Comparison of ENCODE assay signal across 24 cellular contexts in genomic region chr12:34603382-34604035, GRCh38.
"Had no signal": no experiment of that assay in that cellular context is flagged by ENCODE, and none has a peak within 500 bp of the region (broad histone marks: within the 10 kb centered on the region; RNA-seq: fewer than 3 reads in every experiment).

No MANE protein-coding gene starts in this region.

- H3K36me3 Mint-ChIP-seq: T-cell had no signal

- H3K27me3 Mint-ChIP-seq: activated B cell treated with CpG ODN at 0.5 μM for 24 hours; activated CD4-positive, alpha-beta memory T cell treated with anti-CD3 and anti-CD28 coated beads for 36 hours; dendritic cell treated with granulocyte-macrophage colony-stimulating factor and Interleukin-4, amounts not matched to agents 40 ng/mL and 50 ng/mL, for 4 days; T-cell had no signal

- H3K27ac Mint-ChIP-seq: activated B cell treated with CpG ODN at 0.5 μM for 24 hours; activated CD4-positive, alpha-beta memory T cell treated with anti-CD3 and anti-CD28 coated beads for 36 hours; activated naive CD4-positive, alpha-beta T cell treated with anti-CD3 and anti-CD28 coated beads, Interleukin-2, amount 50 U/mL, for 72 hours; activated T-helper 1 cell treated with anti-CD3 and anti-CD28 coated beads, Interleukin-12 subunit alpha, Interleukin-12 subunit beta, Interleukin-2, Interleukin-4 antibody, amounts not matched to agents 30 ng/mL and 10 ng/mL and 1 ng/mL, durations not matched to agents 14 hours and 24 hours and 36 hours; dendritic cell treated with granulocyte-macrophage colony-stimulating factor and Interleukin-4, amounts not matched to agents 40 ng/mL and 50 ng/mL, for 4 days; natural killer cell; T-cell had no signal

- H3K27ac ChIP-seq: adrenal gland, breast epithelium, esophagus squamous epithelium, lower lobe of right lung, neutrophil, thyroid gland, uterus had no signal

- ATAC-seq: activated naive CD4-positive, alpha-beta T cell treated with anti-CD3 and anti-CD28 coated beads, Interleukin-2, amount 50 U/mL, for 72 hours; left colon; lower lobe of right lung; natural killer cell; T-cell had no signal

- H3K27me3 ChIP-seq: adrenal gland, breast epithelium, esophagus squamous epithelium, neutrophil, thyroid gland, uterus had no signal

- H3K9me3 ChIP-seq: thyroid gland had no signal

- H3K36me3 ChIP-seq: adrenal gland, breast epithelium, esophagus squamous epithelium, lower lobe of right lung, neutrophil, thyroid gland, uterus had no signal

- FAIRE-seq: astrocyte, endothelial cell of umbilical vein had no signal

- DNase-seq: activated CD4-positive, alpha-beta memory T cell treated with anti-CD3 and anti-CD28 coated beads for 36 hours; activated CD4-positive, alpha-beta T cell treated with anti-CD3 and anti-CD28 coated beads for 4 hours; activated gamma-delta T cell treated with Interleukin-2 at 50 U/mL for 16 hours; activated T-cell treated with anti-CD3 and anti-CD28 coated beads for 4 hours; cerebellar nuclear complex; effector memory CD4-positive, alpha-beta T cell; esophagus squamous epithelium; left colon; natural killer cell; stimulated activated CD4-positive, alpha-beta T cell treated with anti-CD3 and anti-CD28 coated beads, Interleukin-15, amount 100 ng/mL, for 24 hours; stimulated activated CD4-positive, alpha-beta T cell treated with anti-CD3 and anti-CD28 coated beads, Interleukin-4, amount 100 ng/mL, for 1 hour; thyroid gland had no signal

- H3K4me1 ChIP-seq: adrenal gland, breast epithelium, esophagus squamous epithelium, lower lobe of right lung, thyroid gland, uterus had no signal

- H3K4me3 Mint-ChIP-seq: activated B cell treated with CpG ODN at 0.5 μM for 24 hours; activated CD4-positive, alpha-beta memory T cell treated with anti-CD3 and anti-CD28 coated beads for 36 hours; activated T-helper 1 cell treated with anti-CD3 and anti-CD28 coated beads, Interleukin-12 subunit alpha, Interleukin-12 subunit beta, Interleukin-2, Interleukin-4 antibody, amounts not matched to agents 30 ng/mL and 10 ng/mL and 1 ng/mL, durations not matched to agents 14 hours and 24 hours and 36 hours; dendritic cell treated with granulocyte-macrophage colony-stimulating factor and Interleukin-4, amounts not matched to agents 40 ng/mL and 50 ng/mL, for 4 days; natural killer cell; T-cell had no signal

- H3K4me1 Mint-ChIP-seq: activated B cell treated with CpG ODN at 0.5 μM for 24 hours, natural killer cell, T-cell had no signal

- H3K4me3 ChIP-seq: adrenal gland, breast epithelium, esophagus squamous epithelium, lower lobe of right lung, thyroid gland, uterus had no signal
